15 cellular contexts compared by ENCODE assay signal in the genomic region with DNA sequence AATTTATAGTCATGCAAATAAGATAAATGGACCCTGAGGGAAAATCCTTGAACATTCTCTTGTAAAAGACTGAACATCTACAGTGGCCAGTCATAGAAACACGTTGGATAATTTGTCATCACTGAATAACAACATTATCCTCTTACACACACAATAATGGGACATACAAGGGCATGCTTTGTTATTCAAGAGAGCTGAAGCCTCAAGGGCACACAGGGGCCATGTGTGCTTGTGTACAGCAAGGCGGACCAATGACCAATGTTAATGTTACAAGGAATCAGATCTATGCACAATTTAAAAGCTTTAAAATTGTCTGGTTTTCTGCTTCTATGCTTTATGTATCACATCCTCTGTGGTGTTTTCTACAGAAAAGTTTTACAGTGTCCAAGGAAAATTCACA.
"Had no signal": no experiment of that assay in that cellular context is flagged by ENCODE, and none has a peak within 500 bp of the region (broad histone marks: within the 10 kb centered on the region; RNA-seq: fewer than 3 reads in every experiment).

No MANE protein-coding gene starts in this region.

- H3K4me3 Mint-ChIP-seq: activated CD4-positive, alpha-beta T cell treated with anti-CD3 and anti-CD28 coated beads, Interleukin-2, amount 10 ng/mL, durations not matched to agents 24 days and 14 days; activated naive CD4-positive, alpha-beta T cell treated with anti-CD3 and anti-CD28 coated beads for 36 hours; activated T-helper 17 cell treated with anti-CD3 and anti-CD28 coated beads, Interleukin-2, amount 50 U/mL, for 72 hours; memory B cell; natural killer cell treated with Interleukin-12 subunit alpha and Interleukin-12 subunit beta and Interleukin-15 and Interleukin-18, amount 100 ng/mL, for 72 hours; stimulated activated memory B cell treated with anti-CD40 and anti-IgM and Interleukin-4, amounts not matched to agents 10 μg/mL and 1 μg/mL and 100 μg/mL, for 72 hours; T-helper 1 cell treated with Interleukin-12 subunit alpha and Interleukin-12 subunit beta and Interleukin-4 antibody, amounts not matched to agents 30 μg/mL and 1 μg/mL, for 36 hours; WTC11 had no signal

- H3K27ac ChIP-seq: colonic mucosa, SK-N-MC, suprapubic skin had no signal

- H3K36me3 ChIP-seq: colonic mucosa had no signal

- DNase-seq: activated CD4-positive, alpha-beta T cell treated with anti-CD3 and anti-CD28 coated beads, Interleukin-2, amount 10 ng/mL, durations not matched to agents 24 days and 14 days; activated CD8-positive, alpha-beta memory T cell treated with anti-CD3 and anti-CD28 coated beads for 24 hours; activated naive CD4-positive, alpha-beta T cell treated with anti-CD3 and anti-CD28 coated beads for 36 hours; colonic mucosa; effector CD4-positive, alpha-beta T cell; upper lobe of left lung had no signal

- H3K4me1 ChIP-seq: colonic mucosa, suprapubic skin, upper lobe of left lung had no signal

- H3K9me3 ChIP-seq: colonic mucosa, suprapubic skin, upper lobe of left lung had no signal

- H3K9me3 Mint-ChIP-seq: activated CD4-positive, alpha-beta T cell treated with anti-CD3 and anti-CD28 coated beads, Interleukin-2, amount 10 ng/mL, durations not matched to agents 24 days and 14 days; activated naive CD4-positive, alpha-beta T cell treated with anti-CD3 and anti-CD28 coated beads for 36 hours; activated T-helper 17 cell treated with anti-CD3 and anti-CD28 coated beads, Interleukin-2, amount 50 U/mL, for 72 hours; memory B cell; natural killer cell treated with Interleukin-12 subunit alpha and Interleukin-12 subunit beta and Interleukin-15 and Interleukin-18, amount 100 ng/mL, for 72 hours; stimulated activated memory B cell treated with anti-CD40 and anti-IgM and Interleukin-4, amounts not matched to agents 10 μg/mL and 1 μg/mL and 100 μg/mL, for 72 hours; T-helper 1 cell treated with Interleukin-12 subunit alpha and Interleukin-12 subunit beta and Interleukin-4 antibody, amounts not matched to agents 30 μg/mL and 1 μg/mL, for 36 hours; WTC11 had no signal

- H3K4me1 Mint-ChIP-seq: activated CD4-positive, alpha-beta T cell treated with anti-CD3 and anti-CD28 coated beads, Interleukin-2, amount 10 ng/mL, durations not matched to agents 24 days and 14 days; activated T-helper 17 cell treated with anti-CD3 and anti-CD28 coated beads, Interleukin-2, amount 50 U/mL, for 72 hours; memory B cell; stimulated activated memory B cell treated with anti-CD40 and anti-IgM and Interleukin-4, amounts not matched to agents 10 μg/mL and 1 μg/mL and 100 μg/mL, for 72 hours; WTC11 had no signal

- H3K4me3 ChIP-seq: colonic mucosa, SK-N-MC, suprapubic skin, upper lobe of left lung had no signal

- H3K27ac Mint-ChIP-seq: activated CD4-positive, alpha-beta T cell treated with anti-CD3 and anti-CD28 coated beads, Interleukin-2, amount 10 ng/mL, durations not matched to agents 24 days and 14 days; activated naive CD4-positive, alpha-beta T cell treated with anti-CD3 and anti-CD28 coated beads for 36 hours; activated T-helper 17 cell treated with anti-CD3 and anti-CD28 coated beads, Interleukin-2, amount 50 U/mL, for 72 hours; memory B cell; natural killer cell treated with Interleukin-12 subunit alpha and Interleukin-12 subunit beta and Interleukin-15 and Interleukin-18, amount 100 ng/mL, for 72 hours; stimulated activated memory B cell treated with anti-CD40 and anti-IgM and Interleukin-4, amounts not matched to agents 10 μg/mL and 1 μg/mL and 100 μg/mL, for 72 hours; T-helper 1 cell treated with Interleukin-12 subunit alpha and Interleukin-12 subunit beta and Interleukin-4 antibody, amounts not matched to agents 30 μg/mL and 1 μg/mL, for 36 hours; WTC11 had no signal

- ATAC-seq: activated T-helper 17 cell treated with anti-CD3 and anti-CD28 coated beads, Interleukin-2, amount 50 U/mL, for 72 hours; left lobe of liver; natural killer cell treated with Interleukin-12 subunit alpha and Interleukin-12 subunit beta and Interleukin-15 and Interleukin-18, amount 100 ng/mL, for 72 hours; stimulated activated memory B cell treated with anti-CD40 and anti-IgM and Interleukin-4, amounts not matched to agents 10 μg/mL and 1 μg/mL and 100 μg/mL, for 72 hours; WTC11 had no signal

- H3K27me3 ChIP-seq: colonic mucosa, suprapubic skin, upper lobe of left lung had no signal

- H3K36me3 Mint-ChIP-seq: memory B cell; natural killer cell treated with Interleukin-12 subunit alpha and Interleukin-12 subunit beta and Interleukin-15 and Interleukin-18, amount 100 ng/mL, for 72 hours; stimulated activated memory B cell treated with anti-CD40 and anti-IgM and Interleukin-4, amounts not matched to agents 10 μg/mL and 1 μg/mL and 100 μg/mL, for 72 hours; WTC11 had no signal

- H3K27me3 Mint-ChIP-seq: activated CD4-positive, alpha-beta T cell treated with anti-CD3 and anti-CD28 coated beads, Interleukin-2, amount 10 ng/mL, durations not matched to agents 24 days and 14 days; activated T-helper 17 cell treated with anti-CD3 and anti-CD28 coated beads, Interleukin-2, amount 50 U/mL, for 72 hours had no signal
